10 cellular contexts compared by ENCODE assay signal in genomic region chr2:202056611-202057010, GRCh38. TPM values are rescaled to one million over a fixed set of nuclear protein-coding genes. Genes with fewer than 3 reads are reported as not detected.
DNase-seq lines count a peak whose midpoint lies in the region; ATAC-seq and TF ChIP-seq lines count a peak whose summit lies in the region.
"Had no signal": no experiment of that assay in that cellular context is flagged by ENCODE, and none has a peak within 500 bp of the region (broad histone marks: within the 10 kb centered on the region; RNA-seq: fewer than 3 reads in every experiment).

No MANE protein-coding gene starts in this region.

- CTCF ChIA-PET in activated CD8-positive, alpha-beta T cell treated with anti-CD3 and anti-CD28 coated beads for 36 hours (lab: Charles Lee), result interaction anchor here (1.0 to 1.7 kb wide), 3 partner anchors 14 to 196 kb away, joined by 3 to 4 read pairs (median 4); no protein-coding TSS in a partner anchor
- CTCF ChIA-PET in activated CD8-positive, alpha-beta T cell treated with anti-CD3 and anti-CD28 coated beads, Interleukin-2, amount 10 ng/mL, durations not matched to agents 7 days and 5 days (lab: Charles Lee), result interaction anchor here (1.3 kb wide), 1 partner anchor 122 kb away, joined by 3 read pairs; no protein-coding TSS in a partner anchor

- H3K9me3 ChIP-seq in fibroblast of lung (ENCODE audit: control insufficient read depth, insufficient read depth, low read depth, low read length) (no peaks in the 10 kb centered on the region), thoracic aorta (no peaks in the 10 kb centered on the region)

- H4K20me1 ChIP-seq in fibroblast of lung (ENCODE audit: control insufficient read depth, extremely low read depth, insufficient read depth, low read length), result no peaks in the 10 kb centered on the region

- H3K4me1 ChIP-seq in fibroblast of lung (ENCODE audit: control insufficient read depth, extremely low read depth, insufficient read depth, low read length) (no peaks in the 10 kb centered on the region), thoracic aorta (ENCODE audit: control insufficient read depth in 1 of 2, low read depth in 2 of 2) (peaks cover 0 to 10% of the 10 kb centered on the region in 2 donors)

- no peak overlapping the region for H3K9ac ChIP-seq in fibroblast of lung (ENCODE audit: insufficient read depth, low read length)

- peaks cover 33% of the 10 kb centered on the region for H3K27me3 Mint-ChIP-seq in activated CD8-positive, alpha-beta T cell treated with anti-CD3 and anti-CD28 coated beads for 36 hours
- peaks cover 31% of the 10 kb centered on the region for H3K27me3 Mint-ChIP-seq in activated CD8-positive, alpha-beta T cell treated with anti-CD3 and anti-CD28 coated beads, Interleukin-2, amount 10 ng/mL, durations not matched to agents 7 days and 5 days (ENCODE audit: low read depth)

- no peaks in the 10 kb centered on the region for H3K27me3 ChIP-seq in fibroblast of lung (ENCODE audit: control insufficient read depth, insufficient read depth, low read length)
- no peaks in the 10 kb centered on the region for H3K27me3 ChIP-seq in thoracic aorta (replicated peaks; ENCODE audit: insufficient read depth)

- no peak overlapping the region for H3K4me3 Mint-ChIP-seq in activated CD8-positive, alpha-beta T cell treated with anti-CD3 and anti-CD28 coated beads for 36 hours
- no peak overlapping the region for H3K4me3 Mint-ChIP-seq in activated CD8-positive, alpha-beta T cell treated with anti-CD3 and anti-CD28 coated beads, Interleukin-2, amount 10 ng/mL, durations not matched to agents 7 days and 5 days
- H3K4me3 Mint-ChIP-seq: CD8-positive, alpha-beta memory T cell had no signal

- no peak overlapping the region for H3K4me2 ChIP-seq in fibroblast of lung (ENCODE audit: extremely low read depth, insufficient read depth, low read length)

- H3K4me3 ChIP-seq in fibroblast of lung (replicated peaks in 1 of 4; ENCODE audit: control extremely low read depth in 1 of 4, insufficient read depth in 1 of 4, low read depth in 3 of 4, low read length in 4 of 4) (no peak overlapping the region), thoracic aorta (no peak overlapping the region)

- peak; percentile 25 for TF ChIP-seq CTCF in activated CD8-positive, alpha-beta T cell treated with anti-CD3 and anti-CD28 coated beads for 36 hours (IDR thresholded peaks at IDR 0.05)
- peak; percentile 29 to 47 for TF ChIP-seq CTCF in fibroblast of lung (conservative IDR thresholded peaks at IDR 0.05 in 1 of 2, IDR thresholded peaks at IDR 0.05 in 1 of 2; ENCODE audit: low read depth in 1 of 2, low read length in 2 of 2)
- TF ChIP-seq CTCF in thoracic aorta (IDR thresholded peaks at IDR 0.05), result peak; percentile 21

- POLR2A ChIA-PET in activated CD8-positive, alpha-beta T cell treated with anti-CD3 and anti-CD28 coated beads for 36 hours (lab: Charles Lee), result no interaction called here
- POLR2A ChIA-PET in activated CD8-positive, alpha-beta T cell treated with anti-CD3 and anti-CD28 coated beads, Interleukin-2, amount 10 ng/mL, durations not matched to agents 7 days and 5 days (lab: Charles Lee), result no interaction called here

- intact Hi-C loops in activated CD8-positive, alpha-beta T cell treated with anti-CD3 and anti-CD28 coated beads for 36 hours (cut with micrococcal nuclease), result loop anchor here (10.0 kb wide), 1 partner anchor 202 kb away; no protein-coding TSS in a partner anchor

- no peaks in the 10 kb centered on the region for H3K36me3 Mint-ChIP-seq in activated CD8-positive, alpha-beta T cell treated with anti-CD3 and anti-CD28 coated beads for 36 hours (ENCODE audit: low read depth)
- H3K36me3 Mint-ChIP-seq in activated CD8-positive, alpha-beta T cell treated with anti-CD3 and anti-CD28 coated beads, Interleukin-2, amount 10 ng/mL, durations not matched to agents 7 days and 5 days (ENCODE audit: low read depth), result no peaks in the 10 kb centered on the region
- H3K36me3 Mint-ChIP-seq: CD8-positive, alpha-beta memory T cell had no signal

- H3K36me3 ChIP-seq in fibroblast of lung (ENCODE audit: control insufficient read depth, insufficient read depth, low read length), result no peaks in the 10 kb centered on the region
- H3K36me3 ChIP-seq in thoracic aorta, result no peaks in the 10 kb centered on the region

- H3K9me3 Mint-ChIP-seq in activated CD8-positive, alpha-beta T cell treated with anti-CD3 and anti-CD28 coated beads for 36 hours, result no peaks in the 10 kb centered on the region
- no peaks in the 10 kb centered on the region for H3K9me3 Mint-ChIP-seq in activated CD8-positive, alpha-beta T cell treated with anti-CD3 and anti-CD28 coated beads, Interleukin-2, amount 10 ng/mL, durations not matched to agents 7 days and 5 days (ENCODE audit: insufficient read depth)
- H3K9me3 Mint-ChIP-seq: CD8-positive, alpha-beta memory T cell had no signal

- H3K27ac Mint-ChIP-seq in activated CD8-positive, alpha-beta T cell treated with anti-CD3 and anti-CD28 coated beads for 36 hours, result no peak overlapping the region
- no peak overlapping the region for H3K27ac Mint-ChIP-seq in activated CD8-positive, alpha-beta T cell treated with anti-CD3 and anti-CD28 coated beads, Interleukin-2, amount 10 ng/mL, durations not matched to agents 7 days and 5 days
- H3K27ac Mint-ChIP-seq: CD8-positive, alpha-beta memory T cell had no signal

- H3K4me1 Mint-ChIP-seq in activated CD8-positive, alpha-beta T cell treated with anti-CD3 and anti-CD28 coated beads for 36 hours (ENCODE audit: low read depth), result no peaks in the 10 kb centered on the region
- no peaks in the 10 kb centered on the region for H3K4me1 Mint-ChIP-seq in activated CD8-positive, alpha-beta T cell treated with anti-CD3 and anti-CD28 coated beads, Interleukin-2, amount 10 ng/mL, durations not matched to agents 7 days and 5 days (ENCODE audit: low read depth)
- H3K4me1 Mint-ChIP-seq: CD8-positive, alpha-beta memory T cell had no signal

- H3K79me2 ChIP-seq in fibroblast of lung (ENCODE audit: control insufficient read depth, insufficient read depth, low read length), result no peaks in the 10 kb centered on the region

- H3K27ac ChIP-seq in fibroblast of lung (ENCODE audit: insufficient read depth, low read length), result no peak overlapping the region
- H3K27ac ChIP-seq in thoracic aorta, result no peak overlapping the region

- ATAC-seq in activated CD8-positive, alpha-beta T cell treated with anti-CD3 and anti-CD28 coated beads for 36 hours, result no peak
- no peak for ATAC-seq in activated CD8-positive, alpha-beta T cell treated with anti-CD3 and anti-CD28 coated beads, Interleukin-2, amount 10 ng/mL, durations not matched to agents 7 days and 5 days
- ATAC-seq in thoracic aorta (ENCODE audit: insufficient number of reproducible peaks, low FRiP score, low read depth) (no peak), HG03135 (IDR thresholded peaks at IDR 0.05; ENCODE audit: unreplicated experiment) (no peak), GM21717 (IDR thresholded peaks at IDR 0.05; ENCODE audit: unreplicated experiment) (no peak), GM19467 (IDR thresholded peaks at IDR 0.05; ENCODE audit: unreplicated experiment) (no peak)

- no peak for DNase-seq in activated CD8-positive, alpha-beta T cell treated with anti-CD3 and anti-CD28 coated beads for 36 hours
- DNase-seq in activated CD8-positive, alpha-beta T cell treated with anti-CD3 and anti-CD28 coated beads, Interleukin-2, amount 10 ng/mL, durations not matched to agents 7 days and 5 days, result no peak
- peak; percentile 46 for DNase-seq in OCI-M1 (lab: John Stamatoyannopoulos, UW)
- peak in 1 of 2 donors; percentile 47 for DNase-seq in fibroblast of lung (ENCODE audit: low read depth in 2 of 2)
- DNase-seq in thoracic aorta (ENCODE audit: low spot score), result no peak
- DNase-seq: CD8-positive, alpha-beta memory T cell; central memory CD4-positive, alpha-beta T cell had no signal

- H2AFZ ChIP-seq in fibroblast of lung (ENCODE audit: low read length), result no peak overlapping the region

RNA-seq across cellular contexts. Expression of gene KIAA2012, which starts 16.4 kb away (rescaled TPM):
- total RNA-seq in activated CD8-positive, alpha-beta T cell treated with anti-CD3 and anti-CD28 coated beads for 36 hours, result not detected
- not detected for total RNA-seq in activated CD8-positive, alpha-beta T cell treated with anti-CD3 and anti-CD28 coated beads, Interleukin-2, amount 10 ng/mL, durations not matched to agents 7 days and 5 days
- under 0.01 TPM in 1 of 2 replicates, not detected in the other for total RNA-seq in fibroblast of lung
- polyA plus RNA-seq in fibroblast of lung, result 0.01 and 0.09 TPM in 2 replicates
- 0.12 TPM in 1 of 2 replicates, not detected in the other for polyA plus RNA-seq in fibroblast of lung (2012)
- not detected in 2 replicates for polyA minus RNA-seq in fibroblast of lung (ENCODE audit: low replicate concordance)
- not detected for total RNA-seq in thoracic aorta
- total RNA-seq: CD8-positive, alpha-beta memory T cell had no signal
- polyA plus RNA-seq: CD8-positive, alpha-beta memory T cell had no signal

RNA-seq across cellular contexts. Expression of gene FZD7, which starts 23.0 kb away (rescaled TPM):
- total RNA-seq in activated CD8-positive, alpha-beta T cell treated with anti-CD3 and anti-CD28 coated beads for 36 hours, result under 1 TPM; 0.65 to 0.70 TPM
- under 1 TPM in 1 of 2 experiments, not detected in 1; 0.08 TPM for total RNA-seq in activated CD8-positive, alpha-beta T cell treated with anti-CD3 and anti-CD28 coated beads, Interleukin-2, amount 10 ng/mL, durations not matched to agents 7 days and 5 days
- total RNA-seq in fibroblast of lung (24.7 and 39.1 TPM in 2 replicates), thoracic aorta (10 to 100 TPM; 14.0 to 14.4 TPM)
- polyA plus RNA-seq in fibroblast of lung, result 28.1 and 44.4 TPM in 2 replicates
- polyA plus RNA-seq in fibroblast of lung (2012), result 36.8 and 55.7 TPM in 2 replicates
- 23.9 and 48.2 TPM in 2 replicates for polyA minus RNA-seq in fibroblast of lung (ENCODE audit: low replicate concordance)
- polyA plus RNA-seq: CD8-positive, alpha-beta memory T cell had no signal

Comparison
In these comparisons a context has a peak if more than half of its experiments do, and no peak if none do; other contexts are left out.
1. RNA of gene FZD7, which starts 23.0 kb away (total RNA-seq): 24.7 to 39.1 TPM in fibroblast of lung and 14.0 to 14.4 TPM in thoracic aorta; 0.65 to 0.70 TPM in activated CD8-positive, alpha-beta T cell treated with anti-CD3 and anti-CD28 coated beads for 36 hours and 0.08 TPM in activated CD8-positive, alpha-beta T cell treated with anti-CD3 and anti-CD28 coated beads, Interleukin-2, amount 10 ng/mL, durations not matched to agents 7 days and 5 days; every median in the first group is over 4 times any median in the second.
2. Peak in every context shown above with its lines, with median percentiles within 50 percentile points of each other: CTCF ChIP-seq.